Comparison of ENCODE assay signal across 15 cellular contexts in the genomic region with DNA sequence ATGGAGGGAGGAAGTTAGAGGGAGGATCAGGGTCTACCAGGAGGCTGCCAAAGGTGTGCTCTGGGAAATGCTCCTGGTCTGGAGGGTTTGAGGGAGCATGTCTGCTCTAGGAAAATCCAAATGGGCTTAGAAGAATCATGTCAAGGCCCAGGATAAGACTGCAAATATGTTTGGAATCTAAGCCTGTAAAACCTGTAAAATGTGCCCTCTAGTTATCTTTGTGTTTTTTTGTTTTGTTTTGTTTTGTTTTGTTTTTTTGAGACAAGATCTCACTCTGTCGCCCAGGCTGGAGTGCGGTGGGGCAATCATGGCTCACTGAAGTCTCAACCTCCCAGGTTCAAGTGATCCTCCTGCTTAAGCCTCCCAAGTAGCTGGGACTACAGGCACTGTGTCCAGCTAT.
"Had no signal": no experiment of that assay in that cellular context is flagged by ENCODE, and none has a peak within 500 bp of the region (broad histone marks: within the 10 kb centered on the region; RNA-seq: fewer than 3 reads in every experiment).

No MANE protein-coding gene starts in this region.

- H3K27ac ChIP-seq: epithelial cell of prostate, esophagus muscularis mucosa, pancreas had no signal

- DNase-seq: effector memory CD8-positive, alpha-beta T cell; gastrocnemius medialis; heart right ventricle; midbrain; occipital lobe; pancreas; right cardiac atrium; small intestine; stimulated activated CD4-positive, alpha-beta T cell treated with anti-CD3 and anti-CD28 coated beads, Interleukin-2, amount 100 ng/mL, for 48 hours; stimulated activated naive CD4-positive, alpha-beta T cell treated with Interleukin-2 at 50 U/mL for 16 hours had no signal

- H3K9me3 ChIP-seq: esophagus muscularis mucosa, gastrocnemius medialis, heart right ventricle, pancreas had no signal

- H3K36me3 ChIP-seq: esophagus muscularis mucosa, gastrocnemius medialis, heart right ventricle, pancreas had no signal

- ATAC-seq: effector memory CD8-positive, alpha-beta T cell; left lobe of liver; natural killer cell treated with Interleukin-12 subunit alpha and Interleukin-12 subunit beta and Interleukin-15 and Interleukin-18, amount 100 ng/mL, for 72 hours had no signal

- H3K4me1 ChIP-seq: pancreas had no signal

- FAIRE-seq: pancreas, small intestine, urothelium cell line had no signal

- H3K4me3 ChIP-seq: esophagus muscularis mucosa, gastrocnemius medialis, pancreas had no signal

- H3K27me3 ChIP-seq: esophagus muscularis mucosa had no signal
